Comparison of ENCODE assay signal across 8 cellular contexts in genomic region chr15:41971089-41971892, GRCh38. TPM values are rescaled to one million over a fixed set of nuclear protein-coding genes. Genes with fewer than 3 reads are reported as not detected.
DNase-seq lines count a peak whose midpoint lies in the region; FAIRE-seq and TF ChIP-seq lines count a peak whose summit lies in the region.

No MANE protein-coding gene starts in this region.

- 7% methylated on average over 14 of the region's 16 CpGs for whole genome bisulfite sequencing in mammary epithelial cell (ENCODE audit: low coverage, missing lambda C conversion rate)

- H3K9me2 ChIP-seq in MM.1S (replicated peaks; ENCODE audit: insufficient read depth, low read length), result no peaks in the 10 kb centered on the region

- H3K9me3 ChIP-seq in MM.1S (replicated peaks; ENCODE audit: insufficient read depth, low read length), result no peaks in the 10 kb centered on the region
- H3K9me3 ChIP-seq in mammary epithelial cell (replicated peaks; ENCODE audit: insufficient read depth, low read length), result no peaks in the 10 kb centered on the region

- peaks cover 52% of the 10 kb centered on the region for H3K79me2 ChIP-seq in MM.1S (ENCODE audit: low read length)
- peaks cover 61% of the 10 kb centered on the region for H3K79me2 ChIP-seq in mammary epithelial cell (ENCODE audit: insufficient read depth, low read length)

- CTCF ChIA-PET in mammary epithelial cell (lab: Charles Lee; ENCODE audit: low non-redundant PET), result no interaction called here

- H3K4me1 ChIP-seq in MM.1S (ENCODE audit: low read length), result peaks cover 23% of the 10 kb centered on the region
- peaks cover 48% of the 10 kb centered on the region for H3K4me1 ChIP-seq in mammary epithelial cell (ENCODE audit: insufficient read depth, low read length)

- peak overlapping the region; percentile 96 for H3K9ac ChIP-seq in MM.1S (ENCODE audit: low read length)
- H3K9ac ChIP-seq in mammary epithelial cell (ENCODE audit: insufficient read depth, low read length), result peak overlapping the region; percentile 91

- no peaks in the 10 kb centered on the region for H3K27me3 ChIP-seq in MM.1S (replicated peaks; ENCODE audit: insufficient read depth, low read length)
- no peaks in the 10 kb centered on the region for H3K27me3 ChIP-seq in mammary epithelial cell (ENCODE audit: insufficient read depth, low read length)
- no peaks in the 10 kb centered on the region for H3K27me3 ChIP-seq in kidney epithelial cell (ENCODE audit: control insufficient read depth, insufficient read depth, low read length)

- intact Hi-C loops in mammary epithelial cell (cut with micrococcal nuclease), result loop anchor here (5.0 kb wide), 1 partner anchor 144 kb away; the partner anchor contains the start of gene JMJD7

- BruUV-seq in mammary epithelial cell (replicated peaks; lab: Mats Ljungman, UMichigan), result TSS peak; percentile 36

- H4K20me1 ChIP-seq in MM.1S (ENCODE audit: insufficient read depth, low read length) (no peaks in the 10 kb centered on the region), mammary epithelial cell (ENCODE audit: insufficient read depth, low read length) (no peaks in the 10 kb centered on the region)

- DNase-seq in GM12865 (ENCODE audit: low read depth), result peak; percentile 94
- peak; percentile 49 for DNase-seq in HCEC 1CT
- peak; percentile 78 for DNase-seq in MM.1S
- peak; percentile 56 for DNase-seq in UCSD-AML1 (lab: John Stamatoyannopoulos, UW; ENCODE audit: unreplicated experiment)
- DNase-seq in mammary epithelial cell, result peak; percentile 56
- no peak for DNase-seq in kidney epithelial cell (ENCODE audit: low read depth)
- peak; percentile 86 for DNase-seq in stimulated activated CD4-positive, alpha-beta T cell treated with anti-CD3 and anti-CD28 coated beads, Interleukin-1b, Interleukin-23, amount 100 ng/mL, for 48 hours
- DNase-seq in D721Med (ENCODE audit: insufficient read length, low spot score), result no peak

- dilution Hi-C loops in mammary epithelial cell (cut with HindIII; ENCODE audit: low sequenced_read_pairs), result no loop called here

- FAIRE-seq in D721Med (lab: Jason Lieb, UNC), result no peak

- H3F3A ChIP-seq in MM.1S (ENCODE audit: insufficient read depth, low read length), result peaks cover 15% of the 10 kb centered on the region

- no peak for TF ChIP-seq CTCF in GM12865 (IDR thresholded peaks at IDR 0.05; ENCODE audit: insufficient read depth, low read depth, low read length, missing control alignments)
- TF ChIP-seq CTCF in MM.1S (IDR thresholded peaks at IDR 0.05; ENCODE audit: low read length), result no peak
- no peak for TF ChIP-seq CTCF in mammary epithelial cell (conservative IDR thresholded peaks at IDR 0.05 in 1 of 2, IDR thresholded peaks at IDR 0.05 in 1 of 2; ENCODE audit: extremely low read depth in 1 of 2, insufficient read depth in 1 of 2, low read depth in 1 of 2, low read length in 2 of 2)
- no peak for TF ChIP-seq CTCF in kidney epithelial cell (IDR thresholded peaks at IDR 0.05; ENCODE audit: insufficient read depth, low read length, poor library complexity, severe bottlenecking)
- TF ChIP-seq CTCF in D721Med (IDR thresholded peaks at IDR 0.05; ENCODE audit: insufficient read depth, missing control alignments), result no peak

- H3K36me3 ChIP-seq in MM.1S (replicated peaks; ENCODE audit: insufficient read depth, low read length), result no peaks in the 10 kb centered on the region
- no peaks in the 10 kb centered on the region for H3K36me3 ChIP-seq in mammary epithelial cell (ENCODE audit: insufficient read depth, low read length)
- no peaks in the 10 kb centered on the region for H3K36me3 ChIP-seq in kidney epithelial cell (ENCODE audit: control insufficient read depth, insufficient read depth, low read length)

- H3K27ac ChIP-seq in MM.1S (ENCODE audit: low read length), result peak overlapping the region; percentile 94
- peak overlapping the region; percentile 74 for H3K27ac ChIP-seq in mammary epithelial cell (ENCODE audit: insufficient read depth, low read depth, low read length)

- H3K4me3 ChIP-seq in GM12865 (ENCODE audit: low read depth, low read length), result peak overlapping the region; percentile 98
- peak overlapping the region; percentile 95 for H3K4me3 ChIP-seq in MM.1S (ENCODE audit: low read length)
- peak overlapping the region; percentile 87 to 98 (median 98) for H3K4me3 ChIP-seq in mammary epithelial cell (replicated peaks in 1 of 3; ENCODE audit: insufficient read depth in 1 of 3, low read depth in 2 of 3, low read length in 3 of 3)
- peak overlapping the region; percentile 97 for H3K4me3 ChIP-seq in kidney epithelial cell (ENCODE audit: low read depth, low read length)

- H3K4me2 ChIP-seq in MM.1S (ENCODE audit: low read depth, low read length) (peak overlapping the region; percentile 87), mammary epithelial cell (ENCODE audit: insufficient read depth, low read depth, low read length) (peak overlapping the region; percentile 83)

- H2AFZ ChIP-seq in MM.1S (ENCODE audit: low read length), result 0 out of 2 replicates have a peak overlapping the region, but pooled peaks have one; percentile 39
- peak overlapping the region; percentile 72 for H2AFZ ChIP-seq in mammary epithelial cell (ENCODE audit: low read depth, low read length)

- in situ Hi-C loops in mammary epithelial cell (cut with MboI; ENCODE audit: low sequenced_read_pairs in 2 of 2), result no loop called here

RNA-seq across cellular contexts. Expression of gene EHD4, which starts 1.1 kb away (rescaled TPM):
- total RNA-seq in mammary epithelial cell (10 to 100 TPM; 53.6 to 65.0 TPM), kidney epithelial cell (30.1 and 33.7 TPM in 2 replicates)
- polyA plus RNA-seq in mammary epithelial cell, result 55.8 TPM
- 66.8 TPM for polyA minus RNA-seq in mammary epithelial cell

RNA-seq across cellular contexts. Expression of gene PLA2G4E, which starts 49.6 kb away (rescaled TPM):
- total RNA-seq in mammary epithelial cell (under 1 TPM in 1 of 2 donors, not detected in 1; 0.45 TPM), kidney epithelial cell (not detected in 2 replicates)
- 0.07 TPM for polyA plus RNA-seq in mammary epithelial cell
- not detected for polyA minus RNA-seq in mammary epithelial cell

Comparison
In these comparisons a context has a peak if more than half of its experiments do, and no peak if none do; other contexts are left out.
1. DNase-seq: peak in GM12865 (single experiment), HCEC 1CT (single experiment), MM.1S (single experiment), UCSD-AML1 (single experiment), mammary epithelial cell (single experiment) and stimulated activated CD4-positive, alpha-beta T cell treated with anti-CD3 and anti-CD28 coated beads, Interleukin-1b, Interleukin-23, amount 100 ng/mL, for 48 hours (single experiment); none in kidney epithelial cell (single experiment) and D721Med (single experiment).
2. Peak in every context shown above with its lines, with median percentiles within 50 percentile points of each other: H3K4me3 ChIP-seq.